In genomic region chr2:216702756-216703155, GRCh38 we compare ENCODE assay signal across 30 cellular contexts. TPM values are rescaled to one million over a fixed set of nuclear protein-coding genes. Genes with fewer than 3 reads are reported as not detected.
"Had no signal": no experiment of that assay in that cellular context is flagged by ENCODE, and none has a peak within 500 bp of the region (broad histone marks: within the 10 kb centered on the region; RNA-seq: fewer than 3 reads in every experiment).

No MANE protein-coding gene starts in this region.

- H3K36me3 ChIP-seq: breast epithelium, Peyer's patch, SJCRH30 had no signal

- H3K27ac ChIP-seq: breast epithelium, Peyer's patch, SJCRH30, SK-N-MC had no signal

- DNase-seq: activated CD4-positive, alpha-beta T cell treated with anti-CD3 and anti-CD28 coated beads, Interleukin-2, amount 10 ng/mL, durations not matched to agents 24 days and 14 days; activated CD4-positive, alpha-beta T cell treated with anti-CD3 and anti-CD28 coated beads, Interleukin-2, amount 50 U/mL, for 4 hours; activated CD8-positive, alpha-beta T cell treated with anti-CD3 and anti-CD28 coated beads for 36 hours; activated effector memory CD4-positive, alpha-beta T cell treated with anti-CD3 and anti-CD28 coated beads, Interleukin-2, amount 50 U/mL, for 16 hours; activated naive CD4-positive, alpha-beta T cell; activated naive CD4-positive, alpha-beta T cell treated with anti-CD3 and anti-CD28 coated beads, Interleukin-2, amount 50 U/mL, for 16 hours; activated naive CD8-positive, alpha-beta T cell treated with anti-CD3 and anti-CD28 coated beads for 36 hours; activated T-cell treated with anti-CD3 and anti-CD28 coated beads, Interleukin-2, amount 50 U/mL, for 1 hour; activated T-cell treated with anti-CD3 and anti-CD28 coated beads, Interleukin-2, amount 50 U/mL, for 72 hours; amniotic stem cell; aorta; NCI-H1092 treated with DMSO at 0.1 percent for 48 hours; NCI-H1417; NCI-H187 treated with DMSO at 0.1 percent for 48 hours; NCI-H2081; NCI-H2171 treated with DMSO at 0.1 percent for 48 hours; NCI-H2227 treated with DMSO at 0.1 percent for 48 hours; NCI-H446; NCI-H510A treated with DMSO at 0.1 percent for 48 hours; NCI-H526 treated with DMSO at 0.1 percent for 48 hours; NCI-H82; PC-3; SHP77; SJCRH30 had no signal

- ATAC-seq: activated CD8-positive, alpha-beta T cell treated with anti-CD3 and anti-CD28 coated beads for 36 hours; activated T-cell treated with anti-CD3 and anti-CD28 coated beads, Interleukin-2, amount 50 U/mL, for 72 hours; activated T-helper 17 cell treated with anti-CD3 and anti-CD28 coated beads, Interleukin-2, amount 50 U/mL, for 72 hours; K562; PC-3 had no signal

- H3K27me3 ChIP-seq: breast epithelium, Peyer's patch, SJCRH30 had no signal

- H3K9me3 ChIP-seq: breast epithelium, Peyer's patch, SJCRH30 had no signal

- H3K4me1 ChIP-seq: breast epithelium, Peyer's patch had no signal

- H3K4me3 ChIP-seq: breast epithelium, K562, Peyer's patch, SJCRH30, SK-N-MC had no signal

RNA-seq across cellular contexts. Expression of gene IGFBP5, which starts 7.4 kb away (rescaled TPM):
- total RNA-seq: activated CD4-positive, alpha-beta T cell treated with anti-CD3 and anti-CD28 coated beads, Interleukin-2, amount 10 ng/mL, durations not matched to agents 24 days and 14 days; activated CD8-positive, alpha-beta memory T cell treated with anti-CD3 and anti-CD28 coated beads for 36 hours; activated CD8-positive, alpha-beta T cell treated with anti-CD3 and anti-CD28 coated beads for 36 hours; activated naive CD8-positive, alpha-beta T cell treated with anti-CD3 and anti-CD28 coated beads for 36 hours; activated T-cell treated with anti-CD3 and anti-CD28 coated beads, Interleukin-2, amount 50 U/mL, for 72 hours; activated T-helper 17 cell treated with anti-CD3 and anti-CD28 coated beads, Interleukin-2, amount 50 U/mL, for 72 hours had no signal
